ENCODE assay signal across 28 cellular contexts in genomic region chr9:89025538-89025937, GRCh38. TPM values are rescaled to one million over a fixed set of nuclear protein-coding genes. Genes with fewer than 3 reads are reported as not detected.
"Had no signal": no experiment of that assay in that cellular context is flagged by ENCODE, and none has a peak within 500 bp of the region (broad histone marks: within the 10 kb centered on the region; RNA-seq: fewer than 3 reads in every experiment).

No MANE protein-coding gene starts in this region.

- H3K27ac ChIP-seq: SK-N-MC, VCaP had no signal

- H3K27me3 ChIP-seq: breast epithelium, MG63 had no signal

- H3K36me3 ChIP-seq: breast epithelium, MG63 had no signal

- ATAC-seq: activated T-helper 17 cell treated with anti-CD3 and anti-CD28 coated beads, Interleukin-2, amount 50 U/mL, for 72 hours; Panc1; Right ventricle myocardium inferior; T-cell had no signal

- H3K4me3 ChIP-seq: breast epithelium, MG63, SK-N-MC had no signal

- DNase-seq: activated CD4-positive, alpha-beta memory T cell treated with anti-CD3 and anti-CD28 coated beads, Interleukin-2, amount 10 ng/mL, durations not matched to agents 7 days and 5 days; activated CD4-positive, alpha-beta T cell treated with anti-CD3 and anti-CD28 coated beads, Interleukin-2, amount 50 U/mL, for 1 hour; activated CD4-positive, CD25-positive, alpha-beta regulatory T cell; activated gamma-delta T cell; activated naive CD4-positive, alpha-beta T cell treated with anti-CD3 and anti-CD28 coated beads for 36 hours; activated T-cell treated with anti-CD3 and anti-CD28 coated beads for 4 hours; activated T-cell treated with anti-CD3 and anti-CD28 coated beads, Interleukin-2, amount 50 U/mL, for 48 hours; aorta; MG63; MV-4-11; NCI-H1092 treated with DMSO at 0.1 percent for 48 hours; NCI-H1417 treated with DMSO at 0.1 percent for 48 hours; NCI-H1694; NCI-H2029; NCI-H510A treated with DMSO at 0.1 percent for 48 hours; NCI-H69; NK-92 treated with Interleukin-12 subunit alpha and Interleukin-12 subunit beta, amount 100 ng/mL, for 24 hours; OCI-M1; RPMI8226; T-cell; T-helper 2 cell; T1000 had no signal

RNA-seq across cellular contexts. Expression of gene S1PR3, which starts 34.3 kb away (rescaled TPM):
- total RNA-seq: activated CD4-positive, alpha-beta memory T cell treated with anti-CD3 and anti-CD28 coated beads, Interleukin-2, amount 10 ng/mL, durations not matched to agents 7 days and 5 days; activated T-helper 17 cell treated with anti-CD3 and anti-CD28 coated beads, Interleukin-2, amount 50 U/mL, for 72 hours had no signal
